22 cellular contexts compared by ENCODE assay signal in the genomic region with DNA sequence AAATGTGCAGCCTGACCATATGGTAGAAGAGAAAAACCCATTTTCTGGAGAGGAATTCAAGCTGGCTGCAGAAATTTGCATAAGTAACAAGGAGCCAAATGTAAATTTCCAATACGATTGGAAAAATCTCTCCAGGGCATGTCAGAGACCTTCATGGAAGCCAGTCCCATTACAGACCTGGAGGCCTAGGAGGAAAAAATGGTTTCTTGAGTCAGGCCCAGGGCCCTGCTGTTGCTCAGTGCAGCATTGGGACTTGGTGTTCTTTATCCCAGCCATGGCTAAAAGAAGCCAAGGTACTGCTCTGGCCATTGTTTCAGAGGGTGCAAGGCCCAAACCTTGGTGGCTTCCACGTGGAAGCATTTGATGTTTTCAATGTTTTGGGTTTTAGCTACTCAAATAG.
"Had no signal": no experiment of that assay in that cellular context is flagged by ENCODE, and none has a peak within 500 bp of the region (broad histone marks: within the 10 kb centered on the region; RNA-seq: fewer than 3 reads in every experiment).

No MANE protein-coding gene starts in this region.

- H3K27me3 ChIP-seq: esophagus muscularis mucosa, foreskin keratinocyte, gastroesophageal sphincter, heart left ventricle, hepatocyte, left lung had no signal

- H3K4me1 ChIP-seq: esophagus muscularis mucosa, foreskin keratinocyte, gastroesophageal sphincter, heart left ventricle, left lung, lower lobe of right lung had no signal

- H3K79me2 ChIP-seq: hepatocyte had no signal

- H3K27ac Mint-ChIP-seq: naive thymus-derived CD4-positive, alpha-beta T cell had no signal

- H3K4me2 ChIP-seq: hepatocyte had no signal

- ATAC-seq: foreskin keratinocyte; gastroesophageal sphincter; heart left ventricle; left cardiac atrium; left lung; left ventricle myocardium superior; lower lobe of right lung; naive thymus-derived CD4-positive, alpha-beta T cell had no signal

- H3K9me3 ChIP-seq: esophagus muscularis mucosa, gastroesophageal sphincter, heart left ventricle, left lung, lower lobe of right lung had no signal

- H3K36me3 Mint-ChIP-seq: naive thymus-derived CD4-positive, alpha-beta T cell had no signal

- H2AFZ ChIP-seq: hepatocyte had no signal

- H3K4me3 Mint-ChIP-seq: naive thymus-derived CD4-positive, alpha-beta T cell had no signal

- FAIRE-seq: endothelial cell of umbilical vein, frontal cortex, islet of Langerhans, keratinocyte had no signal

- H3K4me3 ChIP-seq: coronary artery, dorsolateral prefrontal cortex, esophagus muscularis mucosa, gastroesophageal sphincter, heart left ventricle, hepatocyte, left lung, lower lobe of right lung had no signal

- H3K27me3 Mint-ChIP-seq: naive thymus-derived CD4-positive, alpha-beta T cell had no signal

- H3K36me3 ChIP-seq: esophagus muscularis mucosa, gastroesophageal sphincter, heart left ventricle, left lung, lower lobe of right lung had no signal

- H3K4me1 Mint-ChIP-seq: naive thymus-derived CD4-positive, alpha-beta T cell had no signal

- H3K27ac ChIP-seq: coronary artery, dorsolateral prefrontal cortex, esophagus muscularis mucosa, foreskin keratinocyte, gastroesophageal sphincter, heart left ventricle, hepatocyte, left lung, lower lobe of right lung had no signal

- DNase-seq: dermis blood vessel endothelial cell; dorsolateral prefrontal cortex; effector CD4-positive, alpha-beta T cell; effector memory CD4-positive, alpha-beta T cell; foreskin keratinocyte; heart left ventricle; hypothalamus; left cardiac atrium; left lung; left ventricle myocardium superior; lower lobe of right lung; mesenchymal stem cell; midbrain; naive thymus-derived CD4-positive, alpha-beta T cell had no signal
